In genomic region chr1:45236136-45236535, GRCh38 we compare ENCODE assay signal across 28 cellular contexts.
"Had no signal": no experiment of that assay in that cellular context is flagged by ENCODE, and none has a peak within 500 bp of the region (broad histone marks: within the 10 kb centered on the region; RNA-seq: fewer than 3 reads in every experiment).

No MANE protein-coding gene starts in this region.

- H3K27ac Mint-ChIP-seq: natural killer cell; nephron; neural progenitor cell; progenitor cell of endocrine pancreas; stimulated activated effector memory CD8-positive, alpha-beta T cell treated with anti-CD3 and anti-CD28 coated beads, Interleukin-12 subunit alpha, Interleukin-12 subunit beta, amount 100 ng/mL, for 72 hours; stimulated activated naive B cell treated with anti-CD40 and anti-IgM and Interleukin-4, amounts not matched to agents 10 μg/mL and 1 μg/mL and 100 μg/mL, for 72 hours; stimulated activated naive CD8-positive, alpha-beta T cell treated with anti-CD3 and anti-CD28 coated beads, Interleukin-15, Interleukin-2, amounts not matched to agents 100 ng/mL and 50 ng/mL, for 24 hours had no signal

- DNase-seq: natural killer cell; occipital lobe; ovary; posterior cingulate gyrus; psoas muscle; right cardiac atrium; right lobe of liver; sigmoid colon; small intestine; stimulated activated CD4-positive, alpha-beta T cell treated with anti-CD3 and anti-CD28 coated beads, Interleukin-15, amount 100 ng/mL, for 24 hours; stimulated activated CD4-positive, alpha-beta T cell treated with anti-CD3 and anti-CD28 coated beads, Interleukin-2, amount 100 ng/mL, for 24 hours; stimulated activated CD4-positive, alpha-beta T cell treated with anti-CD3 and anti-CD28 coated beads, Interleukin-2, amount 100 ng/mL, for 48 hours; stimulated activated CD4-positive, alpha-beta T cell treated with anti-CD3 and anti-CD28 coated beads, Interleukin-4, amount 100 ng/mL, for 24 hours; stimulated activated naive B cell treated with anti-CD40 and anti-IgM and Interleukin-4, amounts not matched to agents 10 μg/mL and 1 μg/mL and 100 μg/mL, for 72 hours; stimulated activated naive CD4-positive, alpha-beta T cell treated with Interleukin-2 at 50 U/mL for 16 hours; stomach; thyroid gland; trophoblast cell; upper lobe of left lung had no signal

- H3K9me3 Mint-ChIP-seq: natural killer cell had no signal

- H2AFZ ChIP-seq: neural progenitor cell, parathyroid adenoma had no signal

- H3K36me3 ChIP-seq: neural progenitor cell, ovary, right lobe of liver, sigmoid colon, stomach, thoracic aorta, thyroid gland, tibial nerve, upper lobe of left lung, vagina had no signal

- H3K27ac ChIP-seq: neural progenitor cell, ovary, parathyroid adenoma, psoas muscle, right lobe of liver, sigmoid colon, stomach, thoracic aorta, thyroid gland, tibial nerve, upper lobe of left lung, vagina had no signal

- H3K9me3 ChIP-seq: ovary, psoas muscle, right lobe of liver, sigmoid colon, thoracic aorta, thyroid gland, tibial nerve, upper lobe of left lung, vagina had no signal

- H3K36me3 Mint-ChIP-seq: natural killer cell; neural progenitor cell; stimulated activated effector memory CD8-positive, alpha-beta T cell treated with anti-CD3 and anti-CD28 coated beads, Interleukin-12 subunit alpha, Interleukin-12 subunit beta, amount 100 ng/mL, for 72 hours had no signal

- H3K4me1 ChIP-seq: neural progenitor cell, parathyroid adenoma, psoas muscle, right lobe of liver, sigmoid colon, stomach, thyroid gland, tibial nerve, upper lobe of left lung, vagina had no signal

- H3K4me1 Mint-ChIP-seq: natural killer cell; nephron; neural progenitor cell; stimulated activated effector memory CD8-positive, alpha-beta T cell treated with anti-CD3 and anti-CD28 coated beads, Interleukin-12 subunit alpha, Interleukin-12 subunit beta, amount 100 ng/mL, for 72 hours; stimulated activated naive B cell treated with anti-CD40 and anti-IgM and Interleukin-4, amounts not matched to agents 10 μg/mL and 1 μg/mL and 100 μg/mL, for 72 hours had no signal

- H3K27me3 Mint-ChIP-seq: progenitor cell of endocrine pancreas; stimulated activated naive CD8-positive, alpha-beta T cell treated with anti-CD3 and anti-CD28 coated beads, Interleukin-15, Interleukin-2, amounts not matched to agents 100 ng/mL and 50 ng/mL, for 24 hours had no signal

- H3K79me2 ChIP-seq: parathyroid adenoma had no signal

- H3K27me3 ChIP-seq: neural progenitor cell, ovary, right lobe of liver, sigmoid colon, stomach, thyroid gland, tibial nerve, upper lobe of left lung, vagina had no signal

- H3K4me3 Mint-ChIP-seq: natural killer cell; nephron; neural progenitor cell; stimulated activated effector memory CD8-positive, alpha-beta T cell treated with anti-CD3 and anti-CD28 coated beads, Interleukin-12 subunit alpha, Interleukin-12 subunit beta, amount 100 ng/mL, for 72 hours; stimulated activated naive B cell treated with anti-CD40 and anti-IgM and Interleukin-4, amounts not matched to agents 10 μg/mL and 1 μg/mL and 100 μg/mL, for 72 hours; stimulated activated naive CD8-positive, alpha-beta T cell treated with anti-CD3 and anti-CD28 coated beads, Interleukin-15, Interleukin-2, amounts not matched to agents 100 ng/mL and 50 ng/mL, for 24 hours had no signal

- H3K9ac ChIP-seq: neural progenitor cell, parathyroid adenoma had no signal

- H3K4me3 ChIP-seq: neural progenitor cell, ovary, psoas muscle, right lobe of liver, sigmoid colon, stomach, thoracic aorta, thyroid gland, tibial nerve, upper lobe of left lung, vagina had no signal

- H3K4me2 ChIP-seq: neural progenitor cell had no signal
